Comparison of ENCODE assay signal across 9 cellular contexts in the genomic region with DNA sequence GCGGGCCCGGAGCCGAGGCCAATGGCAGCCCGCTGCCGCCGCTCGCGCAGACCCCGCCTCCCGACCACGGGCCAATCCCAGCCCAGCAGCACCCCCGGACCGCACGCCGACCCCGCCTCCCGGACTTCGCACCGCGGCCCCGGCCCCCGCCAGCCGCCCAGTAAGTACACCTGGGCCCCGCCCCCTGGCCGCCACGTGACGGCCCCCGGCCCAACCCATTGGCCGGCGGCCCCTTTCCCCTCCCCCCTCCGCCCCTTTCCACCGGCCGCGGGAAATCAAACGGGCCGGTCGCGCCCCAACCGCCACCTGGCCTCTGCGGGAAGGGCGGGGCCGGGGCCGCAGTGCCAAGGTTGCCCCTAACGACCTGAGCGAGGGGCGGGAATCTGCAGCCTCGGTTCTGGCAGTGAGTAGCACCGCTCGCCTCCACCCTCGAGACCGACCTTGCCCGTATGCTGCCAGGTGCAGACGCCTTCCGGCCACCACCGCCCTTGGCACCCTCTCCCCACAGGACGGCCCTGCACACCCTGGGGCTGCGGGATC. TPM values are rescaled to one million over a fixed set of nuclear protein-coding genes. Genes with fewer than 3 reads are reported as not detected.
DNase-seq lines count a peak whose midpoint lies in the region; ATAC-seq, FAIRE-seq and TF ChIP-seq lines count a peak whose summit lies in the region.
"Had no signal": no experiment of that assay in that cellular context is flagged by ENCODE, and none has a peak within 500 bp of the region (broad histone marks: within the 10 kb centered on the region; RNA-seq: fewer than 3 reads in every experiment).

A gene (minus strand): TSS at position 26 of the 540 bp plus-strand sequence. CDS start 139 bp downstream, outside the sequence.

- ATAC-seq in RWPE2 (ENCODE audit: low read depth) (peak; percentile 85), left ventricle myocardium superior (peak; percentile 36), HG02840 (IDR thresholded peaks at IDR 0.05; ENCODE audit: low FRiP score, unreplicated experiment) (no peak)

- intact Hi-C loops in activated naive CD4-positive, alpha-beta T cell treated with anti-CD3 and anti-CD28 coated beads for 36 hours (cut with micrococcal nuclease) = loop anchor here (1.0 kb wide), 1 partner anchor 13 kb away; a partner anchor contains a TSS
- intact Hi-C loops in left ventricle myocardium superior (cut with micrococcal nuclease) = no loop called here

- H3K27ac ChIP-seq in RWPE2 (ENCODE audit: poor library complexity, severe bottlenecking) = peak within 1 kb of the TSS; percentile 45
- peak within 1 kb of the TSS in 3 of 21 experiments; percentile 4 to 44 (median 23) for H3K27ac ChIP-seq in skin epidermis

- H3K27me3 ChIP-seq in RWPE2 (ENCODE audit: insufficient read depth, poor library complexity, severe bottlenecking) = no peaks in the 10 kb centered on the region

- no peak for FAIRE-seq in D721Med (lab: Jason Lieb, UNC)

- no peaks in the 10 kb centered on the region for H3K36me3 ChIP-seq in RWPE2 (ENCODE audit: low read depth)

- no peak within 1 kb of the TSS for H3K27ac Mint-ChIP-seq in activated naive CD4-positive, alpha-beta T cell treated with anti-CD3 and anti-CD28 coated beads for 36 hours

- H3K4me1 ChIP-seq in RWPE2 (ENCODE audit: insufficient read depth, poor library complexity, severe bottlenecking) = peaks cover 9% of the 10 kb centered on the region

- no peaks in the 10 kb centered on the region for H3K9me3 ChIP-seq in RWPE2 (ENCODE audit: severe bottlenecking)

- CTCF ChIA-PET in activated naive CD4-positive, alpha-beta T cell treated with anti-CD3 and anti-CD28 coated beads for 36 hours (lab: Charles Lee) = no interaction called here

- no peak for TF ChIP-seq CTCF in D721Med (IDR thresholded peaks at IDR 0.05; ENCODE audit: insufficient read depth, missing control alignments)
- no peak for TF ChIP-seq CTCF in RWPE2 (IDR thresholded peaks at IDR 0.05; ENCODE audit: poor library complexity, severe bottlenecking)

- peak within 1 kb of the TSS; percentile 39 for H3K4me3 ChIP-seq in RWPE2 (ENCODE audit: severe bottlenecking)
- peak within 1 kb of the TSS in 6 of 7 experiments; percentile 5 to 24 (median 13) for H3K4me3 ChIP-seq in skin epidermis

- H3K36me3 Mint-ChIP-seq in activated naive CD4-positive, alpha-beta T cell treated with anti-CD3 and anti-CD28 coated beads for 36 hours (ENCODE audit: low read depth) = no peaks in the 10 kb centered on the region

- H3K9me3 Mint-ChIP-seq in activated naive CD4-positive, alpha-beta T cell treated with anti-CD3 and anti-CD28 coated beads for 36 hours = no peaks in the 10 kb centered on the region

- peak; percentile 91 for DNase-seq in D721Med (ENCODE audit: insufficient read length, low spot score)
- DNase-seq in HuH-7.5 (ENCODE audit: low spot score) = peak; percentile 93
- peak; percentile 90 for DNase-seq in RWPE2 (ENCODE audit: low spot score)
- peak; percentile 80 for DNase-seq in activated naive CD4-positive, alpha-beta T cell treated with anti-CD3 and anti-CD28 coated beads for 36 hours
- peak; percentile 83 for DNase-seq in left ventricle myocardium superior
- no peak for DNase-seq in midbrain (lab: John Stamatoyannopoulos, UW)

- H3K4me1 Mint-ChIP-seq in activated naive CD4-positive, alpha-beta T cell treated with anti-CD3 and anti-CD28 coated beads for 36 hours (ENCODE audit: low read depth) = peaks cover 19% of the 10 kb centered on the region

- peaks cover 24% of the 10 kb centered on the region for H3K27me3 Mint-ChIP-seq in activated naive CD4-positive, alpha-beta T cell treated with anti-CD3 and anti-CD28 coated beads for 36 hours (ENCODE audit: low read depth)

- peak within 1 kb of the TSS; percentile 70 for H3K4me3 Mint-ChIP-seq in activated naive CD4-positive, alpha-beta T cell treated with anti-CD3 and anti-CD28 coated beads for 36 hours

RNA-seq across cellular contexts. Expression of the gene that starts here (rescaled TPM):
- under 1 TPM; 0.45 to 0.52 TPM for total RNA-seq in activated naive CD4-positive, alpha-beta T cell treated with anti-CD3 and anti-CD28 coated beads for 36 hours
- 0.77 TPM for total RNA-seq in left ventricle myocardium superior
- total RNA-seq: HT1080 had no signal

Comparison
In these comparisons a context has a peak if more than half of its experiments do, and no peak if none do; other contexts are left out.
1. Peak in DNase-seq in activated naive CD4-positive, alpha-beta T cell treated with anti-CD3 and anti-CD28 coated beads for 36 hours; RNA of the gene not detected or under 1 TPM.
2. Peak in DNase-seq and ATAC-seq in left ventricle myocardium superior; RNA of the gene not detected or under 1 TPM.